ENCODE assay signal across 31 cellular contexts in the genomic region with DNA sequence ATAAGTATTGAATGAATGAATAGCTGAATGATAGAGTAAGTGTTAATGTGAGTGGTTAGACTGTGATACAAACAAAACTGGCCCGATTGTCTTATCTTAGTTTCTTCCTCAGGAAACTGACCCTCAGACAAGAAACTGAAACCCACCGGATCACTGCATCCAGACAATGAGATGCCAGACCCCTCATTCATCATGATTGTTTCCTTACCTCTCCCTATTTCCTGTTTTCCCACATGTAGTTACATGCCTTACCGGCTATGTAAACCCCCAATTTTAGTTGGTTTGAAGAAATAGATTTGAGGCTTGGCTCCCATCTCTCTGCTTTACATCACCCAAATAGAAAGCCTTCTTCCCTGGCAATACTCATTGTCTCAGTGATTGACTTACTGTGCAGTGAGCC.
"Had no signal": no experiment of that assay in that cellular context is flagged by ENCODE, and none has a peak within 500 bp of the region (broad histone marks: within the 10 kb centered on the region; RNA-seq: fewer than 3 reads in every experiment).

No MANE protein-coding gene starts in this region.

- H3K27me3 Mint-ChIP-seq: activated B cell treated with CpG ODN at 0.5 μM for 24 hours; activated CD4-positive, alpha-beta T cell treated with anti-CD3 and anti-CD28 coated beads for 36 hours; activated naive CD8-positive, alpha-beta T cell; effector memory CD8-positive, alpha-beta T cell; naive thymus-derived CD8-positive, alpha-beta T cell; stimulated activated naive B cell treated with anti-CD40 and anti-IgM and Interleukin-4, amounts not matched to agents 10 μg/mL and 1 μg/mL and 100 μg/mL, for 72 hours; type B pancreatic cell had no signal

- H3K27me3 ChIP-seq: adrenal gland, ascending aorta, neutrophil, ovary, vagina had no signal

- ATAC-seq: activated CD4-positive, alpha-beta T cell treated with anti-CD3 and anti-CD28 coated beads for 36 hours; activated T-cell treated with anti-CD3 and anti-CD28 coated beads, Interleukin-2, amount 50 U/mL, for 4 hours; effector memory CD8-positive, alpha-beta T cell; heart right ventricle; left lobe of liver; lower lobe of right lung; naive thymus-derived CD8-positive, alpha-beta T cell; psoas muscle; sciatic nerve; stimulated activated naive B cell treated with anti-CD40 and anti-IgM and Interleukin-4, amounts not matched to agents 10 μg/mL and 1 μg/mL and 100 μg/mL, for 72 hours had no signal

- H3K4me3 Mint-ChIP-seq: activated B cell treated with CpG ODN at 0.5 μM for 24 hours; activated CD4-positive, alpha-beta T cell treated with anti-CD3 and anti-CD28 coated beads for 36 hours; activated naive CD8-positive, alpha-beta T cell; activated T-cell treated with anti-CD3 and anti-CD28 coated beads, Interleukin-2, amount 50 U/mL, for 4 hours; effector memory CD8-positive, alpha-beta T cell; mesothelial cell of epicardium; naive thymus-derived CD8-positive, alpha-beta T cell; stimulated activated naive B cell treated with anti-CD40 and anti-IgM and Interleukin-4, amounts not matched to agents 10 μg/mL and 1 μg/mL and 100 μg/mL, for 72 hours; type B pancreatic cell had no signal

- H3K4me3 ChIP-seq: adrenal gland, ascending aorta, dorsolateral prefrontal cortex, esophagus squamous epithelium, heart right ventricle, lower lobe of right lung, ovary, psoas muscle, thoracic aorta, vagina had no signal

- H3K36me3 Mint-ChIP-seq: activated naive CD8-positive, alpha-beta T cell; mesothelial cell of epicardium; stimulated activated naive B cell treated with anti-CD40 and anti-IgM and Interleukin-4, amounts not matched to agents 10 μg/mL and 1 μg/mL and 100 μg/mL, for 72 hours; type B pancreatic cell had no signal

- H3K27ac ChIP-seq: adrenal gland, ascending aorta, dorsolateral prefrontal cortex, esophagus squamous epithelium, heart right ventricle, lower lobe of right lung, neutrophil, ovary, psoas muscle, thoracic aorta, vagina had no signal

- H3K36me3 ChIP-seq: adrenal gland, ascending aorta, esophagus squamous epithelium, heart right ventricle, lower lobe of right lung, neutrophil, ovary, thoracic aorta, vagina had no signal

- H3K9me3 Mint-ChIP-seq: activated B cell treated with CpG ODN at 0.5 μM for 24 hours; activated T-cell treated with anti-CD3 and anti-CD28 coated beads, Interleukin-2, amount 50 U/mL, for 4 hours; activated T-helper 2 cell treated with anti-CD3 and anti-CD28 coated beads, Interferon-gamma antibody, Interleukin-2, Interleukin-4, amounts not matched to agents 10 μg/mL and 5 μg/mL and 100 μg/mL, durations not matched to agents 14 hours and 24 hours and 36 hours; effector memory CD8-positive, alpha-beta T cell; mesothelial cell of epicardium had no signal

- H3K4me1 Mint-ChIP-seq: activated CD4-positive, alpha-beta T cell treated with anti-CD3 and anti-CD28 coated beads for 36 hours had no signal

- DNase-seq: activated B cell treated with CpG ODN at 0.5 μM for 24 hours; activated CD4-positive, alpha-beta T cell treated with anti-CD3 and anti-CD28 coated beads for 36 hours; activated CD4-positive, alpha-beta T cell treated with anti-CD3 and anti-CD28 coated beads, Interleukin-2, amount 50 U/mL, for 4 hours; activated CD8-positive, alpha-beta memory T cell treated with anti-CD3 and anti-CD28 coated beads, Interleukin-2, amount 50 U/mL, for 48 hours; activated naive CD4-positive, alpha-beta T cell; activated T-cell treated with anti-CD3 and anti-CD28 coated beads, Interleukin-2, amount 50 U/mL, for 4 hours; adrenal gland; central memory CD4-positive, alpha-beta T cell; dorsolateral prefrontal cortex; effector memory CD8-positive, alpha-beta T cell; esophagus squamous epithelium; heart right ventricle; lower lobe of right lung; naive thymus-derived CD8-positive, alpha-beta T cell; ovary; psoas muscle; small intestine; stimulated activated CD4-positive, alpha-beta T cell treated with anti-CD3 and anti-CD28 coated beads, Interleukin-2, amount 100 ng/mL, for 24 hours; stimulated activated naive B cell treated with anti-CD40 and anti-IgM and Interleukin-4, amounts not matched to agents 10 μg/mL and 1 μg/mL and 100 μg/mL, for 72 hours; T-helper 1 cell; T-helper 9 cell had no signal

- H3K9me3 ChIP-seq: adrenal gland, ascending aorta, esophagus squamous epithelium, heart right ventricle, lower lobe of right lung, neutrophil, ovary, psoas muscle, thoracic aorta, vagina had no signal

- H3K4me1 ChIP-seq: ascending aorta, esophagus squamous epithelium, heart right ventricle, lower lobe of right lung, psoas muscle, vagina had no signal

- H3K27ac Mint-ChIP-seq: activated CD4-positive, alpha-beta T cell treated with anti-CD3 and anti-CD28 coated beads for 36 hours; activated naive CD8-positive, alpha-beta T cell; activated T-helper 2 cell treated with anti-CD3 and anti-CD28 coated beads, Interferon-gamma antibody, Interleukin-2, Interleukin-4, amounts not matched to agents 10 μg/mL and 5 μg/mL and 100 μg/mL, durations not matched to agents 14 hours and 24 hours and 36 hours; effector memory CD8-positive, alpha-beta T cell; mesothelial cell of epicardium; naive thymus-derived CD8-positive, alpha-beta T cell; stimulated activated naive B cell treated with anti-CD40 and anti-IgM and Interleukin-4, amounts not matched to agents 10 μg/mL and 1 μg/mL and 100 μg/mL, for 72 hours; type B pancreatic cell had no signal
